Comparison of ENCODE assay signal across 1 cellular context in the genomic region with DNA sequence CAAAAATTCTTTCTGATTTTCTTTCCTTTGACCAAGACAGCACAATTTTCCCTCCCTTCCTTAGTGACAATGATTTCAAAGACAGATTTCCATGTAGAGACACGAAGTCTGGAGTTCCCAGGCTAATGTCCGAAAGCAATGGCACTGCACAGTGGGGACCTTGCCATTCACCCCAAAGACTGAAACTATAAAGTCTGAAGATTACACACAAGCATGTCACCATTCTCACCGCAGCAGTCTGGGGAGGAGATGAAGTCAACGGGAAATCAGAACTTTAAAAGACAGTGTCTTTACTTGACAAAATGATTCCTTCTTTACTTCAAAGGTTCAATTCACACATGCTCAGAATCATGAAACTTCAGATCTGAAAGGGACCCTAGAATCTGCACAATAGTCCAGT.
TF ChIP-seq lines count a peak whose summit lies in the region.

No MANE protein-coding gene starts in this region.

TF ChIP-seq in WTC11, 78 proteins besides CTCF, POLR2A, EP300 and RAD21 (continued from another document):
- TF ChIP-seq, protein P1, sequence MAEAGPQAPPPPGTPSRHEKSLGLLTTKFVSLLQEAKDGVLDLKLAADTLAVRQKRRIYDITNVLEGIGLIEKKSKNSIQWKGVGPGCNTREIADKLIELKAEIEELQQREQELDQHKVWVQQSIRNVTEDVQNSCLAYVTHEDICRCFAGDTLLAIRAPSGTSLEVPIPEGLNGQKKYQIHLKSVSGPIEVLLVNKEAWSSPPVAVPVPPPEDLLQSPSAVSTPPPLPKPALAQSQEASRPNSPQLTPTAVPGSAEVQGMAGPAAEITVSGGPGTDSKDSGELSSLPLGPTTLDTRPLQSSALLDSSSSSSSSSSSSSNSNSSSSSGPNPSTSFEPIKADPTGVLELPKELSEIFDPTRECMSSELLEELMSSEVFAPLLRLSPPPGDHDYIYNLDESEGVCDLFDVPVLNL (CRISPR knock-in tag; IDR thresholded peaks at IDR 0.05; ENCODE audit: borderline replicate concordance, low read depth) = no peak
- no peak for TF ChIP-seq TP53 (CRISPR knock-in tag; IDR thresholded peaks at IDR 0.05)
- no peak for TF ChIP-seq EMX1 (CRISPR knock-in tag; IDR thresholded peaks at IDR 0.05)
- TF ChIP-seq, protein P2, sequence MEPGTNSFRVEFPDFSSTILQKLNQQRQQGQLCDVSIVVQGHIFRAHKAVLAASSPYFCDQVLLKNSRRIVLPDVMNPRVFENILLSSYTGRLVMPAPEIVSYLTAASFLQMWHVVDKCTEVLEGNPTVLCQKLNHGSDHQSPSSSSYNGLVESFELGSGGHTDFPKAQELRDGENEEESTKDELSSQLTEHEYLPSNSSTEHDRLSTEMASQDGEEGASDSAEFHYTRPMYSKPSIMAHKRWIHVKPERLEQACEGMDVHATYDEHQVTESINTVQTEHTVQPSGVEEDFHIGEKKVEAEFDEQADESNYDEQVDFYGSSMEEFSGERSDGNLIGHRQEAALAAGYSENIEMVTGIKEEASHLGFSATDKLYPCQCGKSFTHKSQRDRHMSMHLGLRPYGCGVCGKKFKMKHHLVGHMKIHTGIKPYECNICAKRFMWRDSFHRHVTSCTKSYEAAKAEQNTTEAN (CRISPR knock-in tag; IDR thresholded peaks at IDR 0.05) = no peak
- TF ChIP-seq ZNF416 (CRISPR knock-in tag; IDR thresholded peaks at IDR 0.05) = no peak
- TF ChIP-seq ZNF138 (CRISPR knock-in tag; conservative IDR thresholded peaks at IDR 0.05) = no peak
- no peak for TF ChIP-seq NR1H2 (CRISPR knock-in tag; IDR thresholded peaks at IDR 0.05)
- no peak for TF ChIP-seq JUN (CRISPR knock-in tag; IDR thresholded peaks at IDR 0.05)
- TF ChIP-seq GABPB1 (CRISPR knock-in tag; IDR thresholded peaks at IDR 0.05) = no peak
- TF ChIP-seq CREB1 (CRISPR knock-in tag; IDR thresholded peaks at IDR 0.05) = no peak
